ENCODE assay signal across 8 cellular contexts in genomic region chr10:73413108-73413527, GRCh38. TPM values are rescaled to one million over a fixed set of nuclear protein-coding genes. Genes with fewer than 3 reads are reported as not detected.
A peak's percentile ranks its signal among the peaks of the same experiment; 100 is the strongest.
DNase-seq lines count a peak whose midpoint lies in the region; ATAC-seq and TF ChIP-seq lines count a peak whose summit lies in the region.

No MANE protein-coding gene starts in this region.

- intact Hi-C loops in activated CD4-positive, alpha-beta memory T cell treated with anti-CD3 and anti-CD28 coated beads for 36 hours (cut with micrococcal nuclease), result loop anchor here (2.0 to 5.0 kb wide), 4 partner anchors 64 to 301 kb away; partner anchors contain the start of genes DNAJC9 and NUDT13

- H3K4me1 Mint-ChIP-seq in activated CD4-positive, alpha-beta memory T cell treated with anti-CD3 and anti-CD28 coated beads for 36 hours (ENCODE audit: low read depth), result peaks cover 52% of the 10 kb centered on the region
- H3K4me1 Mint-ChIP-seq in neural crest cell, result peaks cover 31% of the 10 kb centered on the region

- H3K4me3 ChIP-seq in AG04450 (ENCODE audit: low read depth, low read length) (peak overlapping the region; percentile 80), fibroblast of mammary gland (ENCODE audit: control insufficient read depth, low read depth, low read length) (peak overlapping the region; percentile 90)

- no peaks in the 10 kb centered on the region for H3K9me3 Mint-ChIP-seq in activated CD4-positive, alpha-beta memory T cell treated with anti-CD3 and anti-CD28 coated beads for 36 hours
- no peaks in the 10 kb centered on the region for H3K9me3 Mint-ChIP-seq in neural crest cell

- in situ Hi-C loops in GM13976 (cut with MboI; ENCODE audit: low sequenced_read_pairs, unreplicated experiment), result no loop called here

- H3K9me3 ChIP-seq in AG04450 (ENCODE audit: control insufficient read depth, insufficient read depth, low read length), result peaks cover 3% of the 10 kb centered on the region; the same call in 1 of the 2 replicates

- H3K27me3 ChIP-seq in AG04450 (ENCODE audit: control insufficient read depth, insufficient read depth, low read length), result no peaks in the 10 kb centered on the region

- H3K27ac Mint-ChIP-seq in activated CD4-positive, alpha-beta memory T cell treated with anti-CD3 and anti-CD28 coated beads for 36 hours, result peak overlapping the region; percentile 87
- peak overlapping the region; percentile 73 for H3K27ac Mint-ChIP-seq in neural crest cell (ENCODE audit: unreplicated experiment)

- peak overlapping the region; percentile 87 for H3K4me3 Mint-ChIP-seq in activated CD4-positive, alpha-beta memory T cell treated with anti-CD3 and anti-CD28 coated beads for 36 hours
- H3K4me3 Mint-ChIP-seq in neural crest cell, result peak overlapping the region; percentile 84

- peaks cover 3% of the 10 kb centered on the region for H3K27me3 Mint-ChIP-seq in activated CD4-positive, alpha-beta memory T cell treated with anti-CD3 and anti-CD28 coated beads for 36 hours
- H3K27me3 Mint-ChIP-seq in neural crest cell (ENCODE audit: low read depth), result peaks cover 12% of the 10 kb centered on the region

- POLR2A ChIA-PET in AG04450 (lab: Yijun Ruan, JAX), result interaction anchor here (0.9 to 1.5 kb wide), 3 partner anchors 15 to 167 kb away, joined by 3 to 14 read pairs (median 3); no protein-coding TSS in a partner anchor
- POLR2A ChIA-PET in activated CD4-positive, alpha-beta memory T cell treated with anti-CD3 and anti-CD28 coated beads for 36 hours (lab: Charles Lee), result interaction anchor here (0.8 to 2.9 kb wide), 6 partner anchors 55 to 166 kb away, joined by 3 to 15 read pairs (median 8); partner anchors contain the start of genes CFAP70, DNAJC9 and PPP3CB

- peak; percentile 22 for ATAC-seq in HG02840 (IDR thresholded peaks at IDR 0.05; ENCODE audit: low FRiP score, unreplicated experiment)

- CTCF ChIA-PET in AG04450 (lab: Charles Lee), result no interaction called here
- CTCF ChIA-PET in activated CD4-positive, alpha-beta memory T cell treated with anti-CD3 and anti-CD28 coated beads for 36 hours (lab: Charles Lee), result interaction anchor here (0.7 to 1.1 kb wide), 2 partner anchors 59 to 166 kb away, joined by 3 read pairs; partner anchors contain the start of gene DNAJC9

- TF ChIP-seq CTCF in AG04450 (IDR thresholded peaks at IDR 0.05; ENCODE audit: low read depth, low read length), result no peak
- no peak for TF ChIP-seq CTCF in GM13976 (IDR thresholded peaks at IDR 0.05; ENCODE audit: borderline replicate concordance, control extremely low read depth, extremely low read depth, insufficient read depth, missing control alignments)
- TF ChIP-seq CTCF in fibroblast of mammary gland (conservative IDR thresholded peaks at IDR 0.05; ENCODE audit: control insufficient read depth, insufficient read depth, low read depth, low read length), result no peak
- no peak for TF ChIP-seq CTCF in neural crest cell (conservative IDR thresholded peaks at IDR 0.05)

- H3K36me3 Mint-ChIP-seq in activated CD4-positive, alpha-beta memory T cell treated with anti-CD3 and anti-CD28 coated beads for 36 hours, result peaks cover 13% of the 10 kb centered on the region
- no peaks in the 10 kb centered on the region for H3K36me3 Mint-ChIP-seq in neural crest cell (ENCODE audit: low read depth)

- peak overlapping the region; percentile 94 for H3K27ac ChIP-seq in AG04450 (ENCODE audit: low read depth, low read length)

- DNase-seq in AG04450 (ENCODE audit: low read depth, low spot score), result no peak
- peak; percentile 67 for DNase-seq in GM13976 (ENCODE audit: low spot score)
- DNase-seq in NCI-H2081 (lab: John Stamatoyannopoulos, UW), result peak; percentile 47 to 75
- DNase-seq in activated CD4-positive, alpha-beta memory T cell treated with anti-CD3 and anti-CD28 coated beads for 36 hours, result peak; percentile 62
- no peak for DNase-seq in fibroblast of mammary gland (ENCODE audit: low read depth)
- peak; percentile 14 for DNase-seq in neural crest cell (ENCODE audit: low read depth, low spot score)
- no peak for DNase-seq in retina

RNA-seq across cellular contexts. Expression of gene ANXA7, which starts 0.7 kb away (rescaled TPM):
- 117 TPM in 2 replicates for polyA plus RNA-seq in AG04450 (2011; rRNA removed)
- 84.8 and 85.4 TPM in 2 replicates for polyA minus RNA-seq in AG04450 (2011; rRNA and poly(A)+ RNA removed)
- total RNA-seq in activated CD4-positive, alpha-beta memory T cell treated with anti-CD3 and anti-CD28 coated beads for 36 hours, result 100 to 1,000 TPM; 138 to 143 TPM
- 48.1 and 48.8 TPM in 2 replicates for total RNA-seq in neural crest cell

RNA-seq across cellular contexts. Expression of gene MSS51, which starts 20.2 kb away (rescaled TPM):
- polyA plus RNA-seq in AG04450 (2011; rRNA removed), result 1.2 and 1.4 TPM in 2 replicates
- 2.2 and 2.7 TPM in 2 replicates for polyA minus RNA-seq in AG04450 (2011; rRNA and poly(A)+ RNA removed)
- 1 to 10 TPM; 2.1 to 2.5 TPM for total RNA-seq in activated CD4-positive, alpha-beta memory T cell treated with anti-CD3 and anti-CD28 coated beads for 36 hours
- 2.1 and 2.6 TPM in 2 replicates for total RNA-seq in neural crest cell

RNA-seq across cellular contexts. Expression of gene CFAP70, which starts 54.5 kb away (rescaled TPM):
- 0.16 and 0.24 TPM in 2 replicates for polyA plus RNA-seq in AG04450 (2011; rRNA removed)
- polyA minus RNA-seq in AG04450 (2011; rRNA and poly(A)+ RNA removed), result 0.18 and 0.26 TPM in 2 replicates
- under 1 TPM; 0.33 to 0.80 TPM for total RNA-seq in activated CD4-positive, alpha-beta memory T cell treated with anti-CD3 and anti-CD28 coated beads for 36 hours
- total RNA-seq in neural crest cell, result 0.65 and 0.84 TPM in 2 replicates

Comparison
In these comparisons a context has a peak if more than half of its experiments do, and no peak if none do; other contexts are left out.
1. DNase-seq: peak in GM13976 (single experiment), NCI-H2081 (2 of 2), activated CD4-positive, alpha-beta memory T cell treated with anti-CD3 and anti-CD28 coated beads for 36 hours (single experiment) and neural crest cell (single experiment); none in AG04450 (single experiment), fibroblast of mammary gland (single experiment) and retina (single experiment).